Comparison of ENCODE assay signal across 19 cellular contexts in genomic region chr13:101325423-101325822, GRCh38.
DNase-seq lines count a peak whose midpoint lies in the region; ATAC-seq and TF ChIP-seq lines count a peak whose summit lies in the region.
"Had no signal": no experiment of that assay in that cellular context is flagged by ENCODE, and none has a peak within 500 bp of the region (broad histone marks: within the 10 kb centered on the region; RNA-seq: fewer than 3 reads in every experiment).

No MANE protein-coding gene starts in this region.

- no peak overlapping the region for H3K4me3 ChIP-seq in left lung
- H3K4me3 ChIP-seq: thoracic aorta had no signal

- no peak for TF ChIP-seq CTCF in left lung (IDR thresholded peaks at IDR 0.05)

- peak; percentile 9 for DNase-seq in NCI-H510A treated with DMSO at 0.1 percent for 48 hours (lab: John Stamatoyannopoulos, UW)
- DNase-seq in NCI-H510A (lab: John Stamatoyannopoulos, UW), result no peak
- DNase-seq in NCI-H2227 (lab: John Stamatoyannopoulos, UW; ENCODE audit: unreplicated experiment), result peak; percentile 77
- peak; percentile 61 for DNase-seq in ecto neural progenitor cell (ENCODE audit: low spot score)
- peak; percentile 25 for DNase-seq in retina
- no peak for DNase-seq in left lung
- no peak for DNase-seq in putamen (ENCODE audit: low spot score)
- DNase-seq: aorta; BE2C; cerebellar nuclear complex; kidney glomerular epithelial cell; naive thymus-derived CD4-positive, alpha-beta T cell; NCI-H187 treated with DMSO at 0.1 percent for 48 hours; stimulated activated CD4-positive, alpha-beta T cell treated with anti-CD3 and anti-CD28 coated beads, Interleukin-1b, Interleukin-23, amount 100 ng/mL, for 48 hours; stimulated activated naive CD4-positive, alpha-beta T cell; T-helper 9 cell had no signal

- ATAC-seq in left lung (no peak), GM21717 (IDR thresholded peaks at IDR 0.05; ENCODE audit: unreplicated experiment) (no peak)
- ATAC-seq: naive thymus-derived CD4-positive, alpha-beta T cell had no signal

- H3K9me3 ChIP-seq in left lung, result peaks cover 0 to 2% of the 10 kb centered on the region in 2 donors
- H3K9me3 ChIP-seq: BE2C, thoracic aorta had no signal

- no peak overlapping the region for H3K27ac ChIP-seq in left lung
- H3K27ac ChIP-seq: HL-60, thoracic aorta had no signal

- H3K27me3 ChIP-seq in left lung, result no peaks in the 10 kb centered on the region
- H3K27me3 ChIP-seq: BE2C had no signal

- H3K36me3 ChIP-seq in left lung, result no peaks in the 10 kb centered on the region
- H3K36me3 ChIP-seq: BE2C, thoracic aorta had no signal

- intact Hi-C loops in left lung (cut with DNase I), result no loop called here

- no peaks in the 10 kb centered on the region for H3K4me1 ChIP-seq in left lung
- H3K4me1 ChIP-seq: BE2C had no signal

Comparison
In these comparisons a context has a peak if more than half of its experiments do, and no peak if none do; other contexts are left out.
1. DNase-seq: peak in NCI-H510A treated with DMSO at 0.1 percent for 48 hours (single experiment), NCI-H2227 (single experiment), ecto neural progenitor cell (single experiment) and retina (single experiment); none in NCI-H510A (single experiment), left lung (0 of 2) and putamen (single experiment).